In the genomic region with DNA sequence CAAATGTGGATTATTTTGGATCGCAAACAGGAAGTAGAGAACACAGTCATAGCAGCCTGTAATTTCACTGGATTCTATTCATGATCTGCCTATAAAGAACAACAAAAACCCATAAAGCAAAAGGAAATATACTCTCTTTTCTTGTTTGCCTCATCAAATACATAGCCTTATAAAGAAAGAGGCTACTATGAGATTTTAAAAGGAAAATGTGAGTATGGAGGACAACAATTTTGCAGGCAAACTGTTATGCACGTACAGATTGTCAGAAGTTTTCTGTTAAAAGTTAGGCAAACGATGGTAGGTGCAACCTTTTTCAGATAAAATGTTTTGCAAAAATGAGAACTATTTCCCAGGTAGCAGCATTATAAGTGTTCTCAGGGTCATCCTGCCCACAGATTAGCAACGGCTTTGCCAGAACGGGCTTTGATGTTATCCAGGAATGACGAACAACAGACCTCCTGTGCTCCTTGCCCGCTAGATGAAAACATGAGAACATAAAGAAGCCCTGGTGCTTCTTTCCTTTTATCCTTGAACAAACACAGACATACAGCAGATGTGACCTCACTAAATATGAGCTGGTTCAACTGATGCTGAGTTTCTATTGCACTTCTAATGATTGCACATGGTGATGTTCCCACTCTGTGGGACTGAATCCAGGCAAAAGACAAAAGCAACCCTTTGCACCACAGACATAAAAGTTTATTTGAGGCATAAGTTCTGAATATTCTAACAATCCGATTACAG, we compare ENCODE assay signal across 16 cellular contexts.
DNase-seq lines count a peak whose midpoint lies in the region; ATAC-seq and TF ChIP-seq lines count a peak whose summit lies in the region.
"Had no signal": no experiment of that assay in that cellular context is flagged by ENCODE, and none has a peak within 500 bp of the region (broad histone marks: within the 10 kb centered on the region; RNA-seq: fewer than 3 reads in every experiment).

No MANE protein-coding gene starts in this region.

- TF ChIP-seq CTCF in body of pancreas (IDR thresholded peaks at IDR 0.05) (no peak), lower leg skin (IDR thresholded peaks at IDR 0.05) (no peak)

- peaks cover 17% of the 10 kb centered on the region for H3K36me3 Mint-ChIP-seq in activated CD4-positive, alpha-beta memory T cell treated with anti-CD3 and anti-CD28 coated beads for 36 hours
- H3K36me3 Mint-ChIP-seq: neural progenitor cell; stimulated activated effector memory CD8-positive, alpha-beta T cell treated with anti-CD3 and anti-CD28 coated beads, Interleukin-12 subunit alpha, Interleukin-12 subunit beta, amount 100 ng/mL, for 72 hours had no signal

- H3K4me3 ChIP-seq in body of pancreas (no peak overlapping the region), neuron (ENCODE audit: low read length) (no peak overlapping the region), lower leg skin (ENCODE audit: low read depth, poor library complexity, severe bottlenecking) (no peak overlapping the region)
- H3K4me3 ChIP-seq: neural progenitor cell, Peyer's patch had no signal

- TF ChIP-seq POLR2A in body of pancreas (IDR thresholded peaks at IDR 0.05), result no peak
- no peak for TF ChIP-seq POLR2A in lower leg skin (IDR thresholded peaks at IDR 0.05)

- WGBS in body of pancreas, 2 donors, result 36 to 38% methylated on average over 8 of the region's 8 CpGs
- WGBS in lower leg skin, 2 donors, result 64 to 70% methylated on average over 8 of the region's 8 CpGs

- POLR2A ChIA-PET in activated CD4-positive, alpha-beta memory T cell treated with anti-CD3 and anti-CD28 coated beads for 36 hours (lab: Charles Lee), result no interaction called here

- H3K27me3 ChIP-seq in body of pancreas, result no peaks in the 10 kb centered on the region
- no peaks in the 10 kb centered on the region for H3K27me3 ChIP-seq in neuron (ENCODE audit: insufficient read depth, low read length)
- H3K27me3 ChIP-seq: neural progenitor cell, Peyer's patch had no signal

- H3K9me3 ChIP-seq in body of pancreas (no peaks in the 10 kb centered on the region), neuron (ENCODE audit: low read length) (no peaks in the 10 kb centered on the region)
- H3K9me3 ChIP-seq: Peyer's patch had no signal

- H3K36me3 ChIP-seq in body of pancreas (replicated peaks in 1 of 2; ENCODE audit: insufficient read depth in 1 of 2, low read depth in 2 of 2) (no peaks in the 10 kb centered on the region), neuron (ENCODE audit: insufficient read depth, low read length) (no peaks in the 10 kb centered on the region)
- H3K36me3 ChIP-seq: neural progenitor cell, Peyer's patch had no signal

- CTCF ChIA-PET in activated CD4-positive, alpha-beta memory T cell treated with anti-CD3 and anti-CD28 coated beads for 36 hours (lab: Charles Lee), result interaction anchor here (0.9 kb wide), 1 partner anchor 140 kb away, joined by 3 read pairs; no protein-coding TSS in a partner anchor

- H3K27ac Mint-ChIP-seq in activated CD4-positive, alpha-beta memory T cell treated with anti-CD3 and anti-CD28 coated beads for 36 hours, result no peak overlapping the region

- peaks cover 8% of the 10 kb centered on the region for H3K4me1 ChIP-seq in body of pancreas
- H3K4me1 ChIP-seq in neuron (ENCODE audit: insufficient read depth, low read length), result peaks cover 11% of the 10 kb centered on the region

- no peak overlapping the region for H3K4me3 Mint-ChIP-seq in activated CD4-positive, alpha-beta memory T cell treated with anti-CD3 and anti-CD28 coated beads for 36 hours
- H3K4me3 Mint-ChIP-seq: activated B cell treated with CpG ODN at 0.5 μM for 24 hours; neural progenitor cell; stimulated activated effector memory CD8-positive, alpha-beta T cell treated with anti-CD3 and anti-CD28 coated beads, Interleukin-12 subunit alpha, Interleukin-12 subunit beta, amount 100 ng/mL, for 72 hours had no signal

- DNase-seq in EH (ENCODE audit: low read depth) (peak; percentile 14), NCI-H510A treated with DMSO at 0.1 percent for 48 hours (lab: John Stamatoyannopoulos, UW) (peak; percentile 90), body of pancreas (no peak), lower leg skin (ENCODE audit: low spot score in 2 of 2) (no peak)
- no peak for DNase-seq in activated CD4-positive, alpha-beta memory T cell treated with anti-CD3 and anti-CD28 coated beads for 36 hours
- DNase-seq: activated B cell treated with CpG ODN at 0.5 μM for 24 hours; activated effector memory CD4-positive, alpha-beta T cell treated with Interleukin-2 at 50 U/mL for 16 hours; GOT3; NCI-H446; Peyer's patch; T-helper 1 cell had no signal

- peaks cover 39% of the 10 kb centered on the region for H3K4me1 Mint-ChIP-seq in activated CD4-positive, alpha-beta memory T cell treated with anti-CD3 and anti-CD28 coated beads for 36 hours (ENCODE audit: low read depth)

- no peak overlapping the region for H3K27ac ChIP-seq in body of pancreas
- H3K27ac ChIP-seq: neural progenitor cell, Peyer's patch had no signal

- H3K27me3 Mint-ChIP-seq in activated CD4-positive, alpha-beta memory T cell treated with anti-CD3 and anti-CD28 coated beads for 36 hours, result no peaks in the 10 kb centered on the region
- H3K27me3 Mint-ChIP-seq: activated B cell treated with CpG ODN at 0.5 μM for 24 hours had no signal

- H2AFZ ChIP-seq in neuron (ENCODE audit: low read depth, low read length), result peak overlapping the region; percentile 58
- H2AFZ ChIP-seq: neural progenitor cell had no signal

- intact Hi-C loops in body of pancreas (cut with DNase I), result no loop called here
- intact Hi-C loops in lower leg skin (cut with DNase I; ENCODE audit: low total_unique reads), result no loop called here
- intact Hi-C loops in activated CD4-positive, alpha-beta memory T cell treated with anti-CD3 and anti-CD28 coated beads for 36 hours (cut with micrococcal nuclease), result loop anchor here (5.0 kb wide), 2 partner anchors 42 to 717 kb away; no protein-coding TSS in a partner anchor

- H3K9me3 Mint-ChIP-seq in activated CD4-positive, alpha-beta memory T cell treated with anti-CD3 and anti-CD28 coated beads for 36 hours, result peaks cover 6% of the 10 kb centered on the region
- H3K9me3 Mint-ChIP-seq: neural progenitor cell had no signal

- ATAC-seq in body of pancreas, result peak; percentile 24
- ATAC-seq in HG03095 (IDR thresholded peaks at IDR 0.05; ENCODE audit: unreplicated experiment), result no peak
- ATAC-seq in HG03520 (IDR thresholded peaks at IDR 0.05; ENCODE audit: unreplicated experiment), result no peak
- ATAC-seq: stimulated activated effector memory CD8-positive, alpha-beta T cell treated with anti-CD3 and anti-CD28 coated beads, Interleukin-12 subunit alpha, Interleukin-12 subunit beta, amount 100 ng/mL, for 72 hours had no signal

Comparison
In these comparisons a context has a peak if more than half of its experiments do, and no peak if none do; other contexts are left out.
1. DNase-seq: peak in EH (single experiment) and NCI-H510A treated with DMSO at 0.1 percent for 48 hours (single experiment); none in body of pancreas (0 of 4), lower leg skin (0 of 2) and activated CD4-positive, alpha-beta memory T cell treated with anti-CD3 and anti-CD28 coated beads for 36 hours (single experiment).